10 cellular contexts compared by ENCODE assay signal in genomic region chr1:222817529-222817928, GRCh38. TPM values are rescaled to one million over a fixed set of nuclear protein-coding genes. Genes with fewer than 3 reads are reported as not detected.
DNase-seq lines count a peak whose midpoint lies in the region; FAIRE-seq and TF ChIP-seq lines count a peak whose summit lies in the region.
"Had no signal": no experiment of that assay in that cellular context is flagged by ENCODE, and none has a peak within 500 bp of the region (broad histone marks: within the 10 kb centered on the region; RNA-seq: fewer than 3 reads in every experiment).

No MANE protein-coding gene starts in this region.

- peak overlapping the region in 2 of 3 experiments; percentile 20 to 49 for H3K27ac Mint-ChIP-seq in nephron
- H3K27ac Mint-ChIP-seq: activated CD8-positive, alpha-beta T cell treated with anti-CD3 and anti-CD28 coated beads for 36 hours had no signal

- DNase-seq in AG10803 (ENCODE audit: low read depth), result peak; percentile 70
- peak; percentile 99 for DNase-seq in M059J (ENCODE audit: low read depth)
- peak; percentile 77 for DNase-seq in dermis blood vessel endothelial cell
- no peak for DNase-seq in NCI-H1436 treated with DMSO at 0.1 percent for 48 hours (lab: John Stamatoyannopoulos, UW)
- no peak for DNase-seq in germinal center (ENCODE audit: low spot score)
- no peak for DNase-seq in MM.1S
- no peak for DNase-seq in GM12892 (ENCODE audit: insufficient read length)
- DNase-seq: activated CD8-positive, alpha-beta T cell treated with anti-CD3 and anti-CD28 coated beads for 36 hours had no signal

- H3K36me3 Mint-ChIP-seq in nephron (ENCODE audit: low read depth), result no peaks in the 10 kb centered on the region

- H3K4me3 Mint-ChIP-seq in nephron, result peak overlapping the region; percentile 58 to 69 (median 68)
- H3K4me3 Mint-ChIP-seq: activated CD8-positive, alpha-beta T cell treated with anti-CD3 and anti-CD28 coated beads for 36 hours had no signal

- no peaks in the 10 kb centered on the region for H3K36me3 ChIP-seq in MM.1S (replicated peaks; ENCODE audit: insufficient read depth, low read length)

- peaks cover 15% of the 10 kb centered on the region for H3F3A ChIP-seq in MM.1S (ENCODE audit: insufficient read depth, low read length)

- H3K4me3 ChIP-seq in AG10803 (ENCODE audit: low read length), result no peak overlapping the region
- no peak overlapping the region for H3K4me3 ChIP-seq in MM.1S (ENCODE audit: low read length)

- no peaks in the 10 kb centered on the region for H3K9me3 ChIP-seq in MM.1S (replicated peaks; ENCODE audit: insufficient read depth, low read length)

- H3K27me3 Mint-ChIP-seq in nephron (ENCODE audit: low read depth), result no peaks in the 10 kb centered on the region
- H3K27me3 Mint-ChIP-seq: activated CD8-positive, alpha-beta T cell treated with anti-CD3 and anti-CD28 coated beads for 36 hours had no signal

- no peak for FAIRE-seq in GM12892 (lab: Jason Lieb, UNC)
- FAIRE-seq: G401.6 had no signal

- no peaks in the 10 kb centered on the region for H4K20me1 ChIP-seq in MM.1S (ENCODE audit: insufficient read depth, low read length)

- H3K9me3 Mint-ChIP-seq in nephron, result no peaks in the 10 kb centered on the region
- H3K9me3 Mint-ChIP-seq: activated CD8-positive, alpha-beta T cell treated with anti-CD3 and anti-CD28 coated beads for 36 hours had no signal

- no peak overlapping the region for H3K27ac ChIP-seq in MM.1S (ENCODE audit: low read length)

- no peak overlapping the region for H3K9ac ChIP-seq in MM.1S (ENCODE audit: low read length)

- H3K79me2 ChIP-seq in MM.1S (ENCODE audit: low read length), result 0 out of 2 replicates have a peak, but pooled peaks cover 5% of the 10 kb centered on the region

- peaks cover 37% of the 10 kb centered on the region for H3K4me1 Mint-ChIP-seq in nephron

- no peak overlapping the region for H3K4me2 ChIP-seq in MM.1S (ENCODE audit: low read depth, low read length)

- no peak for TF ChIP-seq CTCF in AG10803 (conservative IDR thresholded peaks at IDR 0.05; ENCODE audit: low read length)
- no peak for TF ChIP-seq CTCF in nephron (IDR thresholded peaks at IDR 0.05; ENCODE audit: unreplicated experiment in 3 of 3)
- TF ChIP-seq CTCF in MM.1S (IDR thresholded peaks at IDR 0.05; ENCODE audit: low read length), result no peak

- H2AFZ ChIP-seq in MM.1S (ENCODE audit: low read length), result no peak overlapping the region

- H3K27me3 ChIP-seq in MM.1S (replicated peaks; ENCODE audit: insufficient read depth, low read length), result no peaks in the 10 kb centered on the region

- peaks cover 9% of the 10 kb centered on the region; the same call in 1 of the 2 replicates for H3K4me1 ChIP-seq in MM.1S (ENCODE audit: low read length)

- no peaks in the 10 kb centered on the region for H3K9me2 ChIP-seq in MM.1S (replicated peaks; ENCODE audit: insufficient read depth, low read length)

- no peak for TF ChIP-seq POLR2A in GM12892 (IDR thresholded peaks at IDR 0.05; ENCODE audit: low read depth, low read length)

RNA-seq across cellular contexts. Expression of gene DISP1, which starts 2.7 kb away (rescaled TPM):
- total RNA-seq in M059J (2014; rRNA removed; shearing (Covaris generic)), result 6.0 and 8.1 TPM in 2 replicates
- 1.0 and 1.7 TPM in 2 replicates for total RNA-seq in dermis blood vessel endothelial cell
- polyA plus RNA-seq in GM12892 (2012; ENCODE audit: missing spikeins), result 0.68 TPM

Comparison
In these comparisons a context has a peak if more than half of its experiments do, and no peak if none do; other contexts are left out.
1. DNase-seq: peak in AG10803 (single experiment), M059J (single experiment) and dermis blood vessel endothelial cell (single experiment); none in NCI-H1436 treated with DMSO at 0.1 percent for 48 hours (single experiment), germinal center (single experiment), MM.1S (single experiment) and GM12892 (single experiment).